In genomic region chr1:182617075-182617429, GRCh38 we compare ENCODE assay signal across 11 cellular contexts. TPM values are rescaled to one million over a fixed set of nuclear protein-coding genes. Genes with fewer than 3 reads are reported as not detected.
A peak's percentile ranks its signal among the peaks of the same experiment; 100 is the strongest.
DNase-seq lines count a peak whose midpoint lies in the region; ATAC-seq, FAIRE-seq and TF ChIP-seq lines count a peak whose summit lies in the region.
"Had no signal": no experiment of that assay in that cellular context is flagged by ENCODE, and none has a peak within 500 bp of the region (broad histone marks: within the 10 kb centered on the region; RNA-seq: fewer than 3 reads in every experiment).

No MANE protein-coding gene starts in this region.

- H3K36me3 ChIP-seq in mammary epithelial cell (ENCODE audit: insufficient read depth, low read length) (no peaks in the 10 kb centered on the region), H1 (ENCODE audit: control insufficient read depth in 2 of 4, insufficient read depth in 4 of 4, low read length in 3 of 4) (no peaks in the 10 kb centered on the region), thyroid gland (no peaks in the 10 kb centered on the region), PC-3 (ENCODE audit: low read depth, low read length) (no peaks in the 10 kb centered on the region)
- H3K36me3 ChIP-seq: neutrophil had no signal

- H3K23ac ChIP-seq in H1 (ENCODE audit: insufficient read length): no peak overlapping the region

- in situ Hi-C loops in mammary epithelial cell (cut with MboI; ENCODE audit: low sequenced_read_pairs in 2 of 2): no loop called here

- H3K79me1 ChIP-seq in H1 (ENCODE audit: low read depth, low read length): no peaks in the 10 kb centered on the region

- no peak overlapping the region for H3K4me3 Mint-ChIP-seq in MCF 10A (ENCODE audit: unreplicated experiment)

- no peaks in the 10 kb centered on the region for H3K36me3 Mint-ChIP-seq in MCF 10A (ENCODE audit: insufficient read depth, unreplicated experiment)

- CTCF ChIA-PET in MCF 10A (lab: Yijun Ruan, JAX) (interaction anchor here (0.6 to 2.4 kb wide), 14 partner anchors 10 to 1893 kb away, joined by 3 to 15 read pairs (median 3); partner anchors contain the start of gene RGS16), mammary epithelial cell (lab: Charles Lee; ENCODE audit: low non-redundant PET) (no interaction called here), H1 (lab: Charles Lee; ENCODE audit: partially characterized antibody) (interaction anchor here (0.6 to 37.1 kb wide), 13 partner anchors 9 to 174 kb away, joined by 3 to 1131 read pairs (median 3); partner anchors contain the start of genes NPL and RNASEL), PC-3 (lab: Charles Lee) (no interaction called here)

- H3K4me2 ChIP-seq in mammary epithelial cell (ENCODE audit: insufficient read depth, low read depth, low read length) (no peak overlapping the region), H1 (ENCODE audit: insufficient read depth in 1 of 2, low read depth in 2 of 2, low read length in 2 of 2) (peak overlapping the region; percentile 69 to 80), PC-3 (ENCODE audit: low read length) (no peak overlapping the region)

- no peak overlapping the region for H3K9ac ChIP-seq in mammary epithelial cell (ENCODE audit: insufficient read depth, low read length)
- no peak overlapping the region for H3K9ac ChIP-seq in H1 (replicated peaks in 1 of 4; ENCODE audit: extremely low read depth in 1 of 4, low read depth in 3 of 4, low read length in 3 of 4)
- no peak overlapping the region for H3K9ac ChIP-seq in PC-3 (ENCODE audit: low read length)

- TF ChIP-seq RAD21 in H1 (IDR thresholded peaks at IDR 0.05 in 1 of 2, conservative IDR thresholded peaks at IDR 0.05 in 1 of 2; ENCODE audit: low read depth in 2 of 2, low read length in 2 of 2): no peak

- H2BK12ac ChIP-seq in H1 (ENCODE audit: low read depth, low read length): peak overlapping the region; percentile 98

- H3K23me2 ChIP-seq in H1 (ENCODE audit: low read depth, low read length): peaks cover 11% of the 10 kb centered on the region

- no peak overlapping the region for H4K5ac ChIP-seq in H1 (ENCODE audit: insufficient read length, low read depth, low read length)

- no peak overlapping the region for H3K4ac ChIP-seq in H1 (replicated peaks; ENCODE audit: insufficient read length, low read depth, low read length)

- H3K4me3 ChIP-seq in mammary epithelial cell (replicated peaks in 1 of 3; ENCODE audit: insufficient read depth in 1 of 3, low read depth in 2 of 3, low read length in 3 of 3) (no peak overlapping the region), H1 (ENCODE audit: extremely low read depth in 1 of 4, insufficient read depth in 2 of 4, low read depth in 3 of 4, low read length in 4 of 4) (peak overlapping the region in 2 of 4 experiments; percentile 35 to 65; a peak in 3 of 8 replicates), thyroid gland (replicated peaks in 1 of 3) (no peak overlapping the region), PC-3 (ENCODE audit: low read length) (no peak overlapping the region)

- TF ChIP-seq EP300 in H1 (IDR thresholded peaks at IDR 0.05; ENCODE audit: borderline replicate concordance in 1 of 2, low read depth in 2 of 2, low read length in 2 of 2): no peak

- BruUV-seq in MCF 10A (replicated peaks; lab: Mats Ljungman, UMichigan): no TSS peak
- BruUV-seq in mammary epithelial cell (replicated peaks; lab: Mats Ljungman, UMichigan): no TSS peak
- no TSS peak for BruUV-seq in PC-3 (replicated peaks; lab: Mats Ljungman, UMichigan)

- no peaks in the 10 kb centered on the region for H4K20me1 ChIP-seq in mammary epithelial cell (ENCODE audit: insufficient read depth, low read length)
- no peaks in the 10 kb centered on the region for H4K20me1 ChIP-seq in H1 (replicated peaks in 1 of 2; ENCODE audit: control insufficient read depth in 1 of 2, insufficient read depth in 2 of 2, low read length in 2 of 2)
- H4K20me1 ChIP-seq in PC-3 (ENCODE audit: low read length): no peaks in the 10 kb centered on the region

- H4K8ac ChIP-seq in H1 (ENCODE audit: extremely low read depth, insufficient read depth, low read length): no peak overlapping the region; the same call in 1 of the 2 replicates

- H3K9me2 ChIP-seq in PC-3 (replicated peaks; ENCODE audit: low read length): no peaks in the 10 kb centered on the region

- POLR2A ChIA-PET in MCF 10A (lab: Yijun Ruan, JAX): interaction anchor here (1.0 to 4.5 kb wide), 10 partner anchors 10 to 163 kb away, joined by 3 to 33 read pairs (median 7); partner anchors contain the start of genes RGS16 and RNASEL
- POLR2A ChIA-PET in H1 (lab: Charles Lee; ENCODE audit: partially characterized antibody): interaction anchor here (0.7 to 11.9 kb wide), 16 partner anchors 14 to 225 kb away, joined by 3 to 231 read pairs (median 11); partner anchors contain the start of genes DHX9, GLUL and RGS16
- POLR2A ChIA-PET in PC-3 (lab: Charles Lee; ENCODE audit: unreplicated experiment): no interaction called here

- H2BK20ac ChIP-seq in H1 (ENCODE audit: low read length): peak overlapping the region; percentile 88

- no peak overlapping the region for H4K91ac ChIP-seq in H1 (replicated peaks; ENCODE audit: insufficient read length, low read length)

- no peaks in the 10 kb centered on the region for H3F3A ChIP-seq in PC-3 (ENCODE audit: low read length, unreplicated experiment)

- peaks cover 44% of the 10 kb centered on the region for H3K4me1 Mint-ChIP-seq in MCF 10A (ENCODE audit: insufficient read depth, unreplicated experiment)

- H3K27ac Mint-ChIP-seq in MCF 10A (ENCODE audit: low read depth, unreplicated experiment): peak overlapping the region; percentile 57

- WGBS in mammary epithelial cell (ENCODE audit: low coverage, missing lambda C conversion rate): 100% methylated on average over 2 of the region's 2 CpGs
- WGBS in H1 (ENCODE audit: extremely low coverage in 1 of 2, insufficient coverage in 1 of 2, insufficient read length in 1 of 2, insufficient replicate concordance in 2 of 2, low coverage in 1 of 2, low lambda C conversion rate in 2 of 2, missing lambda C conversion rate in 1 of 2), 2 experiments: 43% methylated on average over 2 of the region's 2 CpGs; no CpG with 5 or more reads in 1 of the 2 experiments
- WGBS in thyroid gland, 2 donors: 80 to 90% methylated on average over 2 of the region's 2 CpGs

- intact Hi-C loops in MCF 10A (cut with micrococcal nuclease): loop anchor here (10.0 kb wide), 1 partner anchor 1432 kb away; no protein-coding TSS in a partner anchor
- intact Hi-C loops in mammary epithelial cell (cut with micrococcal nuclease): no loop called here
- intact Hi-C loops in thyroid gland (cut with DNase I): loop anchor here (10.0 kb wide), 1 partner anchor 48 kb away; no protein-coding TSS in a partner anchor
- intact Hi-C loops in PC-3 (cut with micrococcal nuclease): no loop called here

- no peak overlapping the region for H3K56ac ChIP-seq in H1 (replicated peaks; ENCODE audit: insufficient read length, low read depth, low read length)

- no peaks in the 10 kb centered on the region for H3K9me3 ChIP-seq in mammary epithelial cell (replicated peaks; ENCODE audit: insufficient read depth, low read length)
- no peaks in the 10 kb centered on the region for H3K9me3 ChIP-seq in H1 (ENCODE audit: insufficient read depth in 2 of 2, low read depth in 1 of 2, low read length in 1 of 2)
- H3K9me3 ChIP-seq in thyroid gland: no peaks in the 10 kb centered on the region
- no peaks in the 10 kb centered on the region for H3K9me3 ChIP-seq in PC-3 (ENCODE audit: low read length)
- H3K9me3 ChIP-seq: neutrophil had no signal

- H3K4me1 ChIP-seq in mammary epithelial cell (ENCODE audit: insufficient read depth, low read length): peaks cover 27% of the 10 kb centered on the region
- H3K4me1 ChIP-seq in H1 (replicated peaks in 1 of 4; ENCODE audit: control insufficient read depth in 3 of 4, insufficient read depth in 4 of 4, low read length in 3 of 4): peaks cover 16 to 44% (median 24%) of the 10 kb centered on the region in 4 experiments
- H3K4me1 ChIP-seq in thyroid gland: peaks cover 38 to 48% of the 10 kb centered on the region in 2 donors
- no peaks in the 10 kb centered on the region for H3K4me1 ChIP-seq in PC-3 (ENCODE audit: insufficient read depth, low read length)

- H2AFZ ChIP-seq in mammary epithelial cell (ENCODE audit: low read depth, low read length) (no peak overlapping the region), H1 (ENCODE audit: low read length) (no peak overlapping the region), PC-3 (ENCODE audit: low read length) (no peak overlapping the region)

- H3K79me2 ChIP-seq in mammary epithelial cell (ENCODE audit: insufficient read depth, low read length) (no peaks in the 10 kb centered on the region), H1 (ENCODE audit: control insufficient read depth in 1 of 2, insufficient read depth in 2 of 2, low read length in 2 of 2) (no peaks in the 10 kb centered on the region), PC-3 (ENCODE audit: low read length) (no peaks in the 10 kb centered on the region)

- no peak overlapping the region; the same call in 1 of the 2 replicates for H3K18ac ChIP-seq in H1 (ENCODE audit: extremely low read depth, low read length)

- FAIRE-seq in H1 (lab: Jason Lieb, UNC): no peak

- H3K9me3 Mint-ChIP-seq in MCF 10A (ENCODE audit: unreplicated experiment): peaks cover 13% of the 10 kb centered on the region

- no peak overlapping the region for H3K27ac ChIP-seq in mammary epithelial cell (ENCODE audit: insufficient read depth, low read depth, low read length)
- H3K27ac ChIP-seq in H1 (ENCODE audit: low read depth, low read length): no peak overlapping the region
- peak overlapping the region; percentile 83 to 95 (median 92) for H3K27ac ChIP-seq in thyroid gland
- H3K27ac ChIP-seq in PC-3 (ENCODE audit: low read length): no peak overlapping the region
- H3K27ac ChIP-seq in caudate nucleus (ENCODE audit: low read depth, low read length): no peak overlapping the region
- H3K27ac ChIP-seq: neutrophil, RWPE1 had no signal

- dilution Hi-C loops in mammary epithelial cell (cut with HindIII; ENCODE audit: low sequenced_read_pairs): no loop called here

- DNase-seq in MCF 10A (ENCODE audit: unreplicated experiment) (no peak), mammary epithelial cell (no peak), NCI-H69 (lab: John Stamatoyannopoulos, UW) (peak; percentile 83), H1 (ENCODE audit: low read depth in 1 of 2, low spot score in 2 of 2) (no peak), thyroid gland (no peak), PC-3 (no peak), caudate nucleus (lab: John Stamatoyannopoulos, UW) (no peak), NCI-H2029 treated with DMSO at 0.1 percent for 48 hours (lab: John Stamatoyannopoulos, UW) (no peak)
- DNase-seq: stimulated activated CD4-positive, alpha-beta T cell treated with anti-CD3 and anti-CD28 coated beads, Interleukin-1b, Interleukin-23, amount 100 ng/mL, for 48 hours had no signal

- no peak overlapping the region for H2BK15ac ChIP-seq in H1 (ENCODE audit: low read length)

- no peak for TF ChIP-seq POLR2A in H1 (IDR thresholded peaks at IDR 0.05; ENCODE audit: control extremely low read depth in 1 of 2, low read depth in 2 of 2, low read length in 2 of 2)
- TF ChIP-seq POLR2A in thyroid gland (IDR thresholded peaks at IDR 0.05): no peak

- peak overlapping the region; percentile 67; the same call in 1 of the 2 replicates for H2BK5ac ChIP-seq in H1 (ENCODE audit: low read depth, low read length)

- H2AK5ac ChIP-seq in H1 (ENCODE audit: low read depth, low read length): no peak overlapping the region; the same call in 1 of the 2 replicates

- no peak overlapping the region for H3K14ac ChIP-seq in H1 (ENCODE audit: insufficient read length)

- no peaks in the 10 kb centered on the region for H3K27me3 Mint-ChIP-seq in MCF 10A (ENCODE audit: insufficient read depth, unreplicated experiment)

- ATAC-seq in PC-3: no peak

- TF ChIP-seq CTCF in MCF 10A (IDR thresholded peaks at IDR 0.05; ENCODE audit: unreplicated experiment) (no peak), mammary epithelial cell (conservative IDR thresholded peaks at IDR 0.05 in 1 of 2, IDR thresholded peaks at IDR 0.05 in 1 of 2; ENCODE audit: extremely low read depth in 1 of 2, insufficient read depth in 1 of 2, low read depth in 1 of 2, low read length in 2 of 2) (no peak), H1 (IDR thresholded peaks at IDR 0.05; ENCODE audit: control extremely low read depth in 1 of 3, insufficient read depth in 1 of 3, low read depth in 1 of 3, low read length in 3 of 3) (no peak), thyroid gland (IDR thresholded peaks at IDR 0.05) (no peak), PC-3 (conservative IDR thresholded peaks at IDR 0.05; ENCODE audit: low read depth, low read length) (no peak)

- peak overlapping the region; percentile 44 for H2BK120ac ChIP-seq in H1 (replicated peaks; ENCODE audit: low read depth, low read length)

- H3K27me3 ChIP-seq in mammary epithelial cell (ENCODE audit: insufficient read depth, low read length) (no peaks in the 10 kb centered on the region), H1 (replicated peaks in 1 of 4; ENCODE audit: control insufficient read depth in 3 of 4, extremely low read depth in 1 of 4, insufficient read depth in 3 of 4, low read length in 3 of 4) (peaks cover 0 to 28% (median 11%) of the 10 kb centered on the region in 4 experiments; a peak in 6 of 7 replicates), thyroid gland (no peaks in the 10 kb centered on the region), PC-3 (ENCODE audit: low read length) (peaks cover 30% of the 10 kb centered on the region)

RNA-seq across cellular contexts. Expression of gene RGS16, which starts 12.9 kb away (rescaled TPM):
- total RNA-seq in MCF 10A (2022): 11.9 and 13.7 TPM in 2 replicates
- under 1 TPM; 0.33 to 0.52 TPM for total RNA-seq in mammary epithelial cell
- polyA plus RNA-seq in mammary epithelial cell: 0.80 TPM
- polyA minus RNA-seq in mammary epithelial cell: 3.0 TPM
- 8.1 and 9.8 TPM in 2 replicates for total RNA-seq in H1 (2021; fragmentation: NEBNext Ultra II Directional; extraction: Animal tissue kit (Norgen Biotek cat#: 25700))
- polyA plus RNA-seq in H1 (2011; rRNA removed): 5.7 and 7.7 TPM in 2 replicates
- 8.6 TPM for polyA plus RNA-seq in H1 (2011; cell fraction: cytosol; rRNA removed)
- 9.3 TPM for polyA plus RNA-seq in H1 (2011; cell fraction: nucleus; rRNA removed)
- 7.5 to 8.3 TPM (median 8.1 TPM) in 4 replicates for polyA plus RNA-seq in H1 (2012, experiment 1 of 2)
- 8.6 TPM for polyA plus RNA-seq in H1 (2012, experiment 2 of 2)
- 5.7 TPM for polyA plus RNA-seq in H1 (2013, experiment 1 of 2)
- 5.4 TPM for polyA plus RNA-seq in H1 (2013, experiment 2 of 2)
- 4.1 and 5.1 TPM in 2 replicates for polyA minus RNA-seq in H1 (2011; rRNA and poly(A)+ RNA removed)
- 5.7 TPM for polyA minus RNA-seq in H1 (2011; cell fraction: cytosol; rRNA and poly(A)+ RNA removed)
- 6.7 TPM for polyA minus RNA-seq in H1 (2011; cell fraction: nucleus; rRNA and poly(A)+ RNA removed)
- total RNA-seq in thyroid gland: 10 to 100 TPM; 22.2 to 35.7 (median 29.1) TPM
- total RNA-seq in PC-3 (2014; rRNA removed): 0.40 and 1.5 TPM in 2 replicates

RNA-seq across cellular contexts. Expression of gene RNASEL, which starts 28.0 kb away (rescaled TPM):
- total RNA-seq in MCF 10A (2022) (4.2 and 8.0 TPM in 2 replicates), mammary epithelial cell (1 to 10 TPM; 3.0 to 3.5 TPM), thyroid gland (10 to 100 TPM; 12.3 to 17.9 (median 15.3) TPM), PC-3 (2014; rRNA removed) (1.3 and 2.1 TPM in 2 replicates)
- polyA plus RNA-seq in mammary epithelial cell (3.0 TPM), H1 (2011; rRNA removed) (0.27 and 0.39 TPM in 2 replicates)
- 2.2 TPM for polyA minus RNA-seq in mammary epithelial cell
- 0.57 and 0.78 TPM in 2 replicates for total RNA-seq in H1 (2021; fragmentation: NEBNext Ultra II Directional; extraction: Animal tissue kit (Norgen Biotek cat#: 25700))
- polyA plus RNA-seq in H1 (2011; cell fraction: cytosol; rRNA removed): 0.56 TPM
- 0.43 TPM for polyA plus RNA-seq in H1 (2011; cell fraction: nucleus; rRNA removed)
- 0.42 to 0.69 TPM (median 0.55 TPM) in 4 replicates for polyA plus RNA-seq in H1 (2012, experiment 1 of 2)
- polyA plus RNA-seq in H1 (2012, experiment 2 of 2): 0.08 TPM
- 0.28 TPM for polyA plus RNA-seq in H1 (2013, experiment 1 of 2)
- polyA plus RNA-seq in H1 (2013, experiment 2 of 2): 0.29 TPM
- polyA minus RNA-seq in H1 (2011; rRNA and poly(A)+ RNA removed): 0.63 and 0.73 TPM in 2 replicates
- 0.51 TPM for polyA minus RNA-seq in H1 (2011; cell fraction: cytosol; rRNA and poly(A)+ RNA removed)
- polyA minus RNA-seq in H1 (2011; cell fraction: nucleus; rRNA and poly(A)+ RNA removed): 0.60 TPM

Comparison
In these comparisons a context has a peak if more than half of its experiments do, and no peak if none do; other contexts are left out.
1. CTCF ChIA-PET loops: an anchor here in MCF 10A (0.6 to 2.4 kb wide) and H1 (0.6 to 37.1 kb wide); none called in mammary epithelial cell and PC-3.
2. intact Hi-C loops: an anchor here in MCF 10A (10.0 kb wide) and thyroid gland (10.0 kb wide); none called in mammary epithelial cell and PC-3.
3. H3K27ac ChIP-seq: peak in thyroid gland (3 of 3); none in mammary epithelial cell (single experiment), H1 (single experiment), PC-3 (single experiment) and caudate nucleus (single experiment).
4. H3K4me2 ChIP-seq: peak in H1 (2 of 2); none in mammary epithelial cell (single experiment) and PC-3 (single experiment).